In the genomic region with DNA sequence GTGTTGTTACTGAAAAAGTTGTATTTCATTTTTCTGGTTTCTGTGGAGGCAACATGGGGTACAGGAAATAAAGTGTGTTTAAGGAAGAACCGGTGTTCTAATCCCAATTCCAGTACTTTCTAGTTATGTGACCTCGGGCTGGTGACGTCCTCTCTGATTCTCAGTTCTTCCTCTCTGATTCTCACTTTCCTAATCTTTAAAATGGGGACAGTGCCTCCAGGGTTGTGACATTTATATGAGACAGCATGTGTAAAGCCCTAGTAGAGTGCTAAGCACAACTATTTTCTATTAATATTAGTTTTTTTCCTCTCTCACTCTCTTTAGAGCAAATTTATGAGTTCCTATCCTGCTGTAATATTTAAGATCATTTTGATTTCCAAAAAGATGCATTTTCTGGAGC, we compare ENCODE assay signal across 2 cellular contexts.
TF ChIP-seq lines count a peak whose summit lies in the region.

No MANE protein-coding gene starts in this region.

TF ChIP-seq in K562, 482 proteins besides CTCF, POLR2A, EP300 and RAD21:
- TF ChIP-seq ELK3 (CRISPR knock-in tag; IDR thresholded peaks at IDR 0.05) (no peak), ZNF584 (CRISPR knock-in tag; IDR thresholded peaks at IDR 0.05; ENCODE audit: low read depth) (no peak), BCOR (IDR thresholded peaks at IDR 0.05) (0 out of 2 replicates have a peak, but pooled peaks have one; percentile 22), RBM25 (IDR thresholded peaks at IDR 0.05; ENCODE audit: low read depth, low read length, severe bottlenecking) (peak; percentile 65), DDX20 (tag; IDR thresholded peaks at IDR 0.05; ENCODE audit: low read depth) (no peak), CAMTA2 (CRISPR knock-in tag; conservative IDR thresholded peaks at IDR 0.05) (no peak), SRSF7 (optimal IDR thresholded peaks at IDR 0.05; ENCODE audit: low read depth, low read length) (no peak), ZNF354B (CRISPR knock-in tag; IDR thresholded peaks at IDR 0.05) (no peak)

TF ChIP-seq in HEK293T, 16 proteins besides CTCF, POLR2A, EP300 and RAD21 (continued from another document):
- no peak for TF ChIP-seq HDGF (IDR thresholded peaks at IDR 0.05; ENCODE audit: borderline replicate concordance)
- TF ChIP-seq ARNT (IDR thresholded peaks at IDR 0.05): no peak
- TF ChIP-seq CTBP1 (IDR thresholded peaks at IDR 0.05; ENCODE audit: borderline replicate concordance): no peak
- TF ChIP-seq TARDBP (IDR thresholded peaks at IDR 0.05): no peak
- no peak for TF ChIP-seq NFRKB (IDR thresholded peaks at IDR 0.05)
